Comparison of ENCODE assay signal across 10 cellular contexts in the genomic region with DNA sequence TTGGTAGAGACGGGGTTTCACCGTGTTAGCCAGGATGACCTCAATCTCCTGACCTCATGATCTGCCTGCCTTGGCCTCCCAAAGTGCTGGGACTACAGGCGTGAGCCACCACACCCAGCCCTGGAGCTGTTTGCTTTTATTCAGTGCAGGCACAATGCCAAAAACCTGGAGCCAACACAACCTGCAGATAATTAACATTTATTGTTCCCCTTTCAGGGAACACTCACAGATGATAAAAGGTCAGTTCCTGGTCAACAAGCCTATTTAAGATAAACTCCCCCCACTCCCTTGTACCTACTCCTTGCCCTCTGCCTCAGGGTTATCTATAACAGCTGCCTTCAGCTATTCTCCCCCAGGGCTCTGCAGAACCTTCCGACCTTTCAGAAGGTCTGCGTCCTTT. TPM values are rescaled to one million over a fixed set of nuclear protein-coding genes. Genes with fewer than 3 reads are reported as not detected.
"Had no signal": no experiment of that assay in that cellular context is flagged by ENCODE, and none has a peak within 500 bp of the region (broad histone marks: within the 10 kb centered on the region; RNA-seq: fewer than 3 reads in every experiment).

No MANE protein-coding gene starts in this region.

RNA-seq across cellular contexts. Expression of a gene that starts 33.4 kb away (rescaled TPM):
- total RNA-seq: activated CD8-positive, alpha-beta T cell treated with anti-CD3 and anti-CD28 coated beads, Interleukin-2, amount 10 ng/mL, durations not matched to agents 7 days and 5 days; activated naive CD4-positive, alpha-beta T cell treated with anti-CD3 and anti-CD28 coated beads, Interleukin-2, amount 50 U/mL, for 72 hours; cardiac septum; chondrocyte; epithelial cell of proximal tubule; fibroblast of villous mesenchyme; heart left ventricle; skeletal muscle tissue; thoracic aorta had no signal
- polyA plus RNA-seq: aorta had no signal
